In genomic region chr9:969310-969692, GRCh38 we compare ENCODE assay signal across 1 cellular context.
TF ChIP-seq lines count a peak whose summit lies in the region.

No MANE protein-coding gene starts in this region.

TF ChIP-seq in SK-N-SH treated with all-trans-retinoic acid at 6 μM for 48 hours, 23 proteins besides CTCF, POLR2A, EP300 and RAD21 (continued from another document):
- TF ChIP-seq POU6F1 (CRISPR knock-in tag; IDR thresholded peaks at IDR 0.05; ENCODE audit: borderline replicate concordance, low read depth) (no peak), CREB5 (CRISPR knock-in tag; IDR thresholded peaks at IDR 0.05; ENCODE audit: low read depth) (no peak), SNAI2 (CRISPR knock-in tag; IDR thresholded peaks at IDR 0.05) (no peak), ESRRG (CRISPR knock-in tag; IDR thresholded peaks at IDR 0.05) (no peak), ISL1 (CRISPR knock-in tag; IDR thresholded peaks at IDR 0.05) (no peak), OSR1 (CRISPR knock-in tag; IDR thresholded peaks at IDR 0.05) (no peak), ZFP3 (CRISPR knock-in tag; IDR thresholded peaks at IDR 0.05) (no peak)
